In the genomic region with DNA sequence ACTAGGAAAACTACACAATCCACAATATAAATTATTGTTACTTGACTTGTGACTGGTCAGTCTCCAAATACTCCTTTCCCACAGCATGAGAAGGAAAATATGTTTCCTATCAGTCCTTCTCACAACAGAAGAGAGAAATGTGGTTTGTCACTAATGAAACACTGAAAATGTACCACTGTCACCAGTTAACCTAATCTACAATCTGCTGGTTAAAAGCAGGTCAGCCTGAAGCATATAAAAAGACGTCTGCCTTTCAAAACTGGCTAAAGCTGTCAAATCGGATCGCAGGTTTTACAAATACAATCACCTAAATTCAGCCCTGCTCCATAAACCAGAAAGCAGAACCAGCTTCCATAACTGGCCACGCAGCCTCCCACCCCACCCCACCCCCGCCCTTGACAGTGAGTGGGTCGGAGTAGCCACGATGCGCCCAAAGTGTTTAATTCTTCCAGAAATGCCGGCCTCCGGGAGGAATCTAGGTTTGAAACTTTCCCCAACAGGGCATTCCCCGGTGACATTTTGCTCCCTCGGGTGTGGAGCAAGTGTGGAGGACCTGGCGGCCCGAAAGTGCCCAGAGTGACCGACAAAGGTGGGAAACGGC, we compare ENCODE assay signal across 8 cellular contexts. TPM values are rescaled to one million over a fixed set of nuclear protein-coding genes. Genes with fewer than 3 reads are reported as not detected.
A peak's percentile ranks its signal among the peaks of the same experiment; 100 is the strongest.
DNase-seq lines count a peak whose midpoint lies in the region; ATAC-seq, FAIRE-seq and TF ChIP-seq lines count a peak whose summit lies in the region.

No MANE protein-coding gene starts in this region.

- no peak for TF ChIP-seq EP300 in A549 (IDR thresholded peaks at IDR 0.05)

- H3K4me2 ChIP-seq in A549 (peak overlapping the region; percentile 82), parathyroid adenoma (ENCODE audit: low read length) (peak overlapping the region; percentile 96)

- ATAC-seq in A549 (peak; percentile 22 to 23; a peak in 5 of 6 replicates), HG02884 (IDR thresholded peaks at IDR 0.05; ENCODE audit: unreplicated experiment) (no peak)

- POLR2A ChIA-PET in A549 (lab: Yijun Ruan, JAX) = interaction anchor here (0.8 to 5.9 kb wide), 2 partner anchors 10 to 25 kb away, joined by 3 to 61 read pairs; a partner anchor contains a TSS
- POLR2A ChIA-PET in activated CD4-positive, alpha-beta memory T cell treated with anti-CD3 and anti-CD28 coated beads, Interleukin-2, amount 10 ng/mL, durations not matched to agents 7 days and 5 days (lab: Charles Lee) = interaction anchor here (0.8 to 2.1 kb wide), 4 partner anchors 17 to 35 kb away, joined by 4 to 13 read pairs (median 5); a partner anchor contains a TSS

- peaks cover 3% of the 10 kb centered on the region for H3K27me3 Mint-ChIP-seq in activated CD4-positive, alpha-beta memory T cell treated with anti-CD3 and anti-CD28 coated beads, Interleukin-2, amount 10 ng/mL, durations not matched to agents 7 days and 5 days

- whole genome bisulfite sequencing in A549 (ENCODE audit: missing lambda C conversion rate) = under 1% methylated on average over 15 of the region's 16 CpGs

- H3K9me3 ChIP-seq in A549 (no peaks in the 10 kb centered on the region), parathyroid adenoma (ENCODE audit: control insufficient read depth, low read length) (no peaks in the 10 kb centered on the region)

- no peaks in the 10 kb centered on the region for H3K9me3 Mint-ChIP-seq in activated CD4-positive, alpha-beta memory T cell treated with anti-CD3 and anti-CD28 coated beads, Interleukin-2, amount 10 ng/mL, durations not matched to agents 7 days and 5 days

- peak overlapping the region; percentile 76 for H3K27ac Mint-ChIP-seq in activated CD4-positive, alpha-beta memory T cell treated with anti-CD3 and anti-CD28 coated beads, Interleukin-2, amount 10 ng/mL, durations not matched to agents 7 days and 5 days

- H3K4me3 Mint-ChIP-seq in activated CD4-positive, alpha-beta memory T cell treated with anti-CD3 and anti-CD28 coated beads, Interleukin-2, amount 10 ng/mL, durations not matched to agents 7 days and 5 days = peak overlapping the region; percentile 89

- TF ChIP-seq RAD21 in A549 (conservative IDR thresholded peaks at IDR 0.05 in 1 of 2, IDR thresholded peaks at IDR 0.05 in 1 of 2) = no peak; a peak in 1 of 5 replicates

- H3K27me3 ChIP-seq in parathyroid adenoma (ENCODE audit: control insufficient read depth, insufficient read depth, low read length) = no peaks in the 10 kb centered on the region

- CTCF ChIA-PET in A549 (lab: Yijun Ruan, JAX) = interaction anchor here (0.6 to 3.5 kb wide), 7 partner anchors 18 to 100 kb away, joined by 3 to 16 read pairs (median 4); no protein-coding TSS in a partner anchor
- CTCF ChIA-PET in activated CD4-positive, alpha-beta memory T cell treated with anti-CD3 and anti-CD28 coated beads, Interleukin-2, amount 10 ng/mL, durations not matched to agents 7 days and 5 days (lab: Charles Lee) = interaction anchor here (0.5 to 2.4 kb wide), 4 partner anchors 23 to 1204 kb away, joined by 3 to 10 read pairs (median 3); a partner anchor contains a TSS

- TF ChIP-seq CTCF in A549 (IDR thresholded peaks at IDR 0.05) (no peak), parathyroid adenoma (IDR thresholded peaks at IDR 0.05) (no peak)

- no peaks in the 10 kb centered on the region for H3K36me3 ChIP-seq in parathyroid adenoma (ENCODE audit: control insufficient read depth, insufficient read depth, low read length)

- H3K4me3 ChIP-seq in A549 (peak overlapping the region; percentile 66), parathyroid adenoma (ENCODE audit: low read depth, low read length) (peak overlapping the region; percentile 93)

- peaks cover 3% of the 10 kb centered on the region for H3K36me3 Mint-ChIP-seq in activated CD4-positive, alpha-beta memory T cell treated with anti-CD3 and anti-CD28 coated beads, Interleukin-2, amount 10 ng/mL, durations not matched to agents 7 days and 5 days (ENCODE audit: low read depth)

- peak overlapping the region; percentile 92 for H2AFZ ChIP-seq in parathyroid adenoma

- H3K27ac ChIP-seq in A549 (peak overlapping the region; percentile 87 to 94), parathyroid adenoma (peak overlapping the region; percentile 69)

- peaks cover 56% of the 10 kb centered on the region for H3K4me1 ChIP-seq in A549
- no peaks in the 10 kb centered on the region for H3K4me1 ChIP-seq in parathyroid adenoma

- H3K9ac ChIP-seq in parathyroid adenoma = peak overlapping the region; percentile 61

- FAIRE-seq in A549 (lab: Jason Lieb, UNC) (no peak), GM18507 (lab: Jason Lieb, UNC) (peak; percentile 18)

- H3K4me1 Mint-ChIP-seq in activated CD4-positive, alpha-beta memory T cell treated with anti-CD3 and anti-CD28 coated beads, Interleukin-2, amount 10 ng/mL, durations not matched to agents 7 days and 5 days = peaks cover 26% of the 10 kb centered on the region

- H3K79me2 ChIP-seq in parathyroid adenoma = peaks cover 3% of the 10 kb centered on the region

- TF ChIP-seq POLR2A in A549 (IDR thresholded peaks at IDR 0.05; ENCODE audit: low read length) = no peak

- DNase-seq in A549 (ENCODE audit: low read depth in 1 of 2, low spot score in 1 of 2) = peak in 1 of 2 experiments; percentile 46
- no peak for DNase-seq in GM18507 (ENCODE audit: extremely low spot score, insufficient read length, low read depth)
- DNase-seq in HK-2 (ENCODE audit: unreplicated experiment) = peak; percentile 24
- DNase-seq in activated CD4-positive, alpha-beta memory T cell treated with anti-CD3 and anti-CD28 coated beads, Interleukin-2, amount 10 ng/mL, durations not matched to agents 7 days and 5 days = no peak
- peak; percentile 37 for DNase-seq in germinal center (ENCODE audit: low spot score)
- no peak for DNase-seq in NCI-H2029 treated with DMSO at 0.1 percent for 48 hours (lab: John Stamatoyannopoulos, UW)

TF ChIP-seq in A549, 52 proteins besides CTCF, POLR2A, EP300 and RAD21:
- TF ChIP-seq BHLHE40 (IDR thresholded peaks at IDR 0.05; ENCODE audit: low read depth, low read length) (no peak), ESRRA (IDR thresholded peaks at IDR 0.05; ENCODE audit: borderline replicate concordance, low read length) (no peak), GATA3 (IDR thresholded peaks at IDR 0.05; ENCODE audit: borderline replicate concordance) (0 out of 2 replicates have a peak, but pooled peaks have one; percentile 18), HOXA7 (CRISPR knock-in tag; IDR thresholded peaks at IDR 0.05) (no peak), TP53 (CRISPR knock-in tag; IDR thresholded peaks at IDR 0.05) (no peak)
TF ChIP-seq in A549: peak in this region for 1.

RNA-seq across cellular contexts. Expression of a gene that starts 0.7 kb away (rescaled TPM):
- polyA plus RNA-seq in A549 (2011; rRNA removed) (395 and 412 TPM in 2 replicates), A549 (2017; fragmentation: RNase III; extraction: RNeasy Plus Mini Kit Qiagen cat#74134 plus additional on column Dnase treatment) (235 to 243 TPM (median 243 TPM) in 3 replicates)
- 207 and 218 TPM in 2 replicates for polyA plus RNA-seq in A549 (2012; cell fraction: cytosol; rRNA removed)
- 73.2 and 78.9 TPM in 2 replicates for polyA plus RNA-seq in A549 (2012; cell fraction: nucleus; rRNA removed)
- polyA minus RNA-seq in A549 (2011; rRNA and poly(A)+ RNA removed) = 159 and 171 TPM in 2 replicates
- total RNA-seq in activated CD4-positive, alpha-beta memory T cell treated with anti-CD3 and anti-CD28 coated beads, Interleukin-2, amount 10 ng/mL, durations not matched to agents 7 days and 5 days = 100 to 1,000 TPM; 109 to 112 TPM

RNA-seq across cellular contexts. Expression of a gene that starts 26.0 kb away (rescaled TPM):
- polyA plus RNA-seq in A549 (2011; rRNA removed) = 2.6 TPM in 2 replicates
- 6.5 and 7.1 TPM in 2 replicates for polyA plus RNA-seq in A549 (2012; cell fraction: cytosol; rRNA removed)
- 27.0 and 30.9 TPM in 2 replicates for polyA plus RNA-seq in A549 (2012; cell fraction: nucleus; rRNA removed)
- polyA plus RNA-seq in A549 (2017; fragmentation: RNase III; extraction: RNeasy Plus Mini Kit Qiagen cat#74134 plus additional on column Dnase treatment) = 2.6 to 3.8 TPM (median 3.2 TPM) in 3 replicates
- polyA minus RNA-seq in A549 (2011; rRNA and poly(A)+ RNA removed) = 2.5 and 3.2 TPM in 2 replicates
- 1 to 10 TPM; 3.7 TPM for total RNA-seq in activated CD4-positive, alpha-beta memory T cell treated with anti-CD3 and anti-CD28 coated beads, Interleukin-2, amount 10 ng/mL, durations not matched to agents 7 days and 5 days

Comparison
In these comparisons a context has a peak if more than half of its experiments do, and no peak if none do; other contexts are left out.
1. DNase-seq: peak in HK-2 (single experiment) and germinal center (single experiment); none in GM18507 (single experiment), activated CD4-positive, alpha-beta memory T cell treated with anti-CD3 and anti-CD28 coated beads, Interleukin-2, amount 10 ng/mL, durations not matched to agents 7 days and 5 days (single experiment) and NCI-H2029 treated with DMSO at 0.1 percent for 48 hours (single experiment).